10 cellular contexts compared by ENCODE assay signal in genomic region chr9:34987160-34988040, GRCh38. TPM values are rescaled to one million over a fixed set of nuclear protein-coding genes. Genes with fewer than 3 reads are reported as not detected.
DNase-seq lines count a peak whose midpoint lies in the region; ATAC-seq and TF ChIP-seq lines count a peak whose summit lies in the region.
"Had no signal": no experiment of that assay in that cellular context is flagged by ENCODE, and none has a peak within 500 bp of the region (broad histone marks: within the 10 kb centered on the region; RNA-seq: fewer than 3 reads in every experiment).

No MANE protein-coding gene starts in this region.

- H3K27ac Mint-ChIP-seq in GM23338, result no peak overlapping the region
- peak overlapping the region in 8 of 10 donors; percentile 33 to 90 (median 68) for H3K27ac Mint-ChIP-seq in naive thymus-derived CD8-positive, alpha-beta T cell

- DNase-seq in NCI-H2107 (lab: John Stamatoyannopoulos, UW) (peak; percentile 38), NCI-H2107 treated with DMSO at 0.1 percent for 48 hours (lab: John Stamatoyannopoulos, UW; ENCODE audit: unreplicated experiment) (no peak), GM23338 (ENCODE audit: low spot score) (no peak), amniotic epithelial cell (ENCODE audit: low read depth) (peak; percentile 32), NCI-H2196 treated with DMSO at 0.1 percent for 48 hours (lab: John Stamatoyannopoulos, UW; ENCODE audit: unreplicated experiment) (no peak), esophagus muscularis mucosa (ENCODE audit: extremely low spot score) (no peak), NCI-H2081 treated with DMSO at 0.1 percent for 48 hours (lab: John Stamatoyannopoulos, UW) (no peak)
- DNase-seq in naive thymus-derived CD8-positive, alpha-beta T cell, result no peak
- DNase-seq: activated CD4-positive, CD25-positive, alpha-beta regulatory T cell treated with anti-CD3 and anti-CD28 coated beads, Interleukin-2, amount 50 U/mL, for 72 hours had no signal

- H4K20me1 ChIP-seq in GM23338 (replicated peaks; ENCODE audit: insufficient read depth), result no peaks in the 10 kb centered on the region

- peaks cover 43% of the 10 kb centered on the region for H3K4me1 Mint-ChIP-seq in GM23338
- H3K4me1 Mint-ChIP-seq in naive thymus-derived CD8-positive, alpha-beta T cell, result peaks cover 43 to 85% (median 76%) of the 10 kb centered on the region in 4 donors

- H3K4me3 Mint-ChIP-seq in GM23338, result peak overlapping the region; percentile 88; the same call in 2 of the 3 replicates
- peak overlapping the region; percentile 3 to 95 (median 32) for H3K4me3 Mint-ChIP-seq in naive thymus-derived CD8-positive, alpha-beta T cell

- POLR2A ChIA-PET in naive thymus-derived CD8-positive, alpha-beta T cell (lab: Charles Lee), result no interaction called here

- TF ChIP-seq EP300 in esophagus muscularis mucosa (IDR thresholded peaks at IDR 0.05), result no peak

- peaks cover 6% of the 10 kb centered on the region for H3K36me3 Mint-ChIP-seq in GM23338 (ENCODE audit: low read depth)
- H3K36me3 Mint-ChIP-seq in naive thymus-derived CD8-positive, alpha-beta T cell, result no peaks in the 10 kb centered on the region

- H3K27me3 ChIP-seq in GM23338 (ENCODE audit: insufficient read depth) (no peaks in the 10 kb centered on the region), esophagus muscularis mucosa (no peaks in the 10 kb centered on the region)

- H3K4me1 ChIP-seq in GM23338 (ENCODE audit: insufficient read depth) (peaks cover 31% of the 10 kb centered on the region), esophagus muscularis mucosa (peaks cover 26 to 35% (median 33%) of the 10 kb centered on the region in 4 donors)

- no peak overlapping the region for H3K27ac ChIP-seq in GM23338 (ENCODE audit: low read depth)
- H3K27ac ChIP-seq in esophagus muscularis mucosa (replicated peaks in 1 of 4), result no peak overlapping the region

- H3K9me2 ChIP-seq in GM23338 (ENCODE audit: insufficient read depth), result 0 out of 2 replicates have a peak, but pooled peaks cover 3% of the 10 kb centered on the region

- peak overlapping the region; percentile 51; the same call in 1 of the 2 replicates for H3K4me2 ChIP-seq in GM23338

- WGBS in esophagus muscularis mucosa, result 81% methylated on average over 7 of the region's 7 CpGs

- H3K9me3 ChIP-seq in esophagus muscularis mucosa, result no peaks in the 10 kb centered on the region

- H3K4me3 ChIP-seq in GM23338 (no peak overlapping the region), esophagus muscularis mucosa (no peak overlapping the region)

- intact Hi-C loops in esophagus muscularis mucosa (cut with DNase I), result loop anchor here (2.0 to 10.0 kb wide), 3 partner anchors 85 to 283 kb away; partner anchors contain the start of gene VCP

- H2AFZ ChIP-seq in GM23338, result no peak overlapping the region

- no peaks in the 10 kb centered on the region for H3K36me3 ChIP-seq in GM23338 (ENCODE audit: insufficient read depth)
- no peaks in the 10 kb centered on the region for H3K36me3 ChIP-seq in esophagus muscularis mucosa

- ATAC-seq in GM23338, result no peak
- ATAC-seq in naive thymus-derived CD8-positive, alpha-beta T cell, result no peak

- no peak for TF ChIP-seq POLR2A in esophagus muscularis mucosa (IDR thresholded peaks at IDR 0.05; ENCODE audit: low read depth)

- peaks cover 15% of the 10 kb centered on the region for H3K27me3 Mint-ChIP-seq in GM23338 (ENCODE audit: insufficient read depth, low read depth, poor library complexity)
- peaks cover 0 to 2% (median 0%) of the 10 kb centered on the region in 5 donors for H3K27me3 Mint-ChIP-seq in naive thymus-derived CD8-positive, alpha-beta T cell

- H3K9me3 Mint-ChIP-seq in GM23338, result no peaks in the 10 kb centered on the region; the same call in 2 of the 3 replicates
- no peaks in the 10 kb centered on the region for H3K9me3 Mint-ChIP-seq in naive thymus-derived CD8-positive, alpha-beta T cell

- no peaks in the 10 kb centered on the region; the same call in 1 of the 2 replicates for H3F3A ChIP-seq in GM23338 (replicated peaks; ENCODE audit: low read depth)

- H3K79me2 ChIP-seq in GM23338 (replicated peaks; ENCODE audit: insufficient read depth), result peaks cover 5% of the 10 kb centered on the region; the same call in 1 of the 2 replicates

- TF ChIP-seq CTCF in GM23338 (conservative IDR thresholded peaks at IDR 0.05; ENCODE audit: low read depth in 2 of 2), result no peak
- TF ChIP-seq CTCF in esophagus muscularis mucosa (IDR thresholded peaks at IDR 0.05), result no peak

TF ChIP-seq in GM23338, 12 proteins besides CTCF, POLR2A, EP300 and RAD21 (continues in another document):
- TF ChIP-seq NANOG (IDR thresholded peaks at IDR 0.05; ENCODE audit: borderline replicate concordance), result no peak
- TF ChIP-seq ZNF331 (CRISPR knock-in tag; IDR thresholded peaks at IDR 0.05; ENCODE audit: low read depth), result no peak
- TF ChIP-seq ZNF462 (CRISPR knock-in tag; IDR thresholded peaks at IDR 0.05), result no peak
- no peak for TF ChIP-seq POLR2AphosphoS5 (IDR thresholded peaks at IDR 0.05; ENCODE audit: low read depth)
- no peak for TF ChIP-seq JUNB (IDR thresholded peaks at IDR 0.05; ENCODE audit: unreplicated experiment)
- TF ChIP-seq ZNF114 (CRISPR knock-in tag; IDR thresholded peaks at IDR 0.05), result no peak

RNA-seq across cellular contexts. Expression of gene DNAJB5, which starts 2.1 kb away (rescaled TPM):
- total RNA-seq in GM23338 (2014; rRNA removed; shearing (Covaris generic)), result 37.4 and 37.6 TPM in 2 replicates
- 20.3 and 22.6 TPM in 2 replicates for polyA plus RNA-seq in GM23338 (2016; fragmentation: Nextera tagmentation; extraction: Ambion mirVana)
- total RNA-seq in naive thymus-derived CD8-positive, alpha-beta T cell, result 1 to 10 TPM; 1.9 to 2.0 TPM
- 1 to 10 TPM in 2 of 3 donors, under 1 TPM in 1; 0.47 to 2.0 (median 1.8) TPM for polyA plus RNA-seq in naive thymus-derived CD8-positive, alpha-beta T cell
- total RNA-seq in esophagus muscularis mucosa, result 100 to 1,000 TPM in 1 of 4 donors, 10 to 100 TPM in 3; 83.5 to 124 (median 93.8) TPM

RNA-seq across cellular contexts. Expression of gene PHF24, which starts 29.3 kb away (rescaled TPM):
- 0.14 and 0.19 TPM in 2 replicates for total RNA-seq in GM23338 (2014; rRNA removed; shearing (Covaris generic))
- polyA plus RNA-seq in GM23338 (2016; fragmentation: Nextera tagmentation; extraction: Ambion mirVana), result 0.03 and 0.05 TPM in 2 replicates
- not detected for total RNA-seq in naive thymus-derived CD8-positive, alpha-beta T cell
- polyA plus RNA-seq in naive thymus-derived CD8-positive, alpha-beta T cell, result not detected
- under 1 TPM; under 0.01 to 0.99 (median 0.76) TPM for total RNA-seq in esophagus muscularis mucosa
- total RNA-seq: mononuclear cell had no signal

Comparison
In these comparisons a context has a peak if more than half of its experiments do, and no peak if none do; other contexts are left out.
1. DNase-seq: peak in NCI-H2107 (single experiment) and amniotic epithelial cell (single experiment); none in NCI-H2107 treated with DMSO at 0.1 percent for 48 hours (single experiment), GM23338 (single experiment), naive thymus-derived CD8-positive, alpha-beta T cell (0 of 10), NCI-H2196 treated with DMSO at 0.1 percent for 48 hours (single experiment), esophagus muscularis mucosa (single experiment) and NCI-H2081 treated with DMSO at 0.1 percent for 48 hours (single experiment).
2. RNA of gene DNAJB5, which starts 2.1 kb away (total RNA-seq): 83.5 to 124 TPM in esophagus muscularis mucosa and 37.4 to 37.6 TPM in GM23338; 1.9 to 2.0 TPM in naive thymus-derived CD8-positive, alpha-beta T cell; every median in the first group is over 10 times any median in the second.